Comparison of ENCODE assay signal across 18 cellular contexts in the genomic region with DNA sequence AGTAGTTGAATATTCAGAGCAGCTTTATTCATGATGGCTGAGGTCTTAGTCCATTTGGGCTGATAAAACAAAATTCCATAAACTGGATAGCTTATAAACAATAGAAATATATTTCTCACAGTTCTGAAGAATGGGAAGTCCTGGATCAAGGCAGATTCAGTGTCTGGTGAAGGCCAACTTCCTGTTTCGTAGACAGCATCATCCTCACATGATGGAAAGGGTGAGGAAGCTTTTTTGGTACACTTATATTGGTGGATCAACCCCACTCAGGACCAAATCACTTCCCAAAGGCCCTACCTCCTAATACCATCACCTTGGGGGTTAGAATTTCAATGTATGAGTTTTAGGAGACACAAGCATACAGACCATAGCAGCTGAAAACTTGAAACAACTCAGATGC.
"Had no signal": no experiment of that assay in that cellular context is flagged by ENCODE, and none has a peak within 500 bp of the region (broad histone marks: within the 10 kb centered on the region; RNA-seq: fewer than 3 reads in every experiment).

No MANE protein-coding gene starts in this region.

- H3K4me1 Mint-ChIP-seq: activated B cell treated with CpG ODN at 0.5 μM for 24 hours; activated naive CD8-positive, alpha-beta T cell treated with anti-CD3 and anti-CD28 coated beads, Interleukin-2, amount 10 ng/mL, durations not matched to agents 7 days and 5 days; neural crest cell had no signal

- H3K9me3 Mint-ChIP-seq: T-helper 2 cell treated with Interferon-gamma antibody and Interleukin-4, amounts not matched to agents 5 μg/mL and 100 μg/mL, for 36 hours had no signal

- H3K27ac Mint-ChIP-seq: activated B cell treated with CpG ODN at 0.5 μM for 24 hours; activated naive CD4-positive, alpha-beta T cell treated with anti-CD3 and anti-CD28 coated beads for 36 hours; activated naive CD8-positive, alpha-beta T cell treated with anti-CD3 and anti-CD28 coated beads, Interleukin-2, amount 10 ng/mL, durations not matched to agents 7 days and 5 days; stimulated activated naive CD8-positive, alpha-beta T cell treated with anti-CD3 and anti-CD28 coated beads, Interleukin-15, Interleukin-2, amounts not matched to agents 100 ng/mL and 50 ng/mL, for 24 hours; T-helper 2 cell treated with Interferon-gamma antibody and Interleukin-4, amounts not matched to agents 5 μg/mL and 100 μg/mL, for 36 hours had no signal

- H3K27me3 Mint-ChIP-seq: activated B cell treated with CpG ODN at 0.5 μM for 24 hours; activated naive CD8-positive, alpha-beta T cell treated with anti-CD3 and anti-CD28 coated beads, Interleukin-2, amount 10 ng/mL, durations not matched to agents 7 days and 5 days; naive B cell; stimulated activated naive CD8-positive, alpha-beta T cell treated with anti-CD3 and anti-CD28 coated beads, Interleukin-15, Interleukin-2, amounts not matched to agents 100 ng/mL and 50 ng/mL, for 24 hours had no signal

- DNase-seq: activated B cell treated with CpG ODN at 0.5 μM for 24 hours; activated CD4-positive, alpha-beta T cell treated with anti-CD3 and anti-CD28 coated beads for 4 hours; activated effector memory CD4-positive, alpha-beta T cell treated with Interleukin-2 at 50 U/mL for 16 hours; activated naive CD8-positive, alpha-beta T cell treated with anti-CD3 and anti-CD28 coated beads, Interleukin-2, amount 10 ng/mL, durations not matched to agents 7 days and 5 days; cerebellar nuclear complex; heart right ventricle; islet precursor cell; left cardiac atrium; naive B cell; occipital lobe; right lobe of liver; substantia nigra; uterus had no signal

- H3K36me3 Mint-ChIP-seq: activated naive CD8-positive, alpha-beta T cell treated with anti-CD3 and anti-CD28 coated beads, Interleukin-2, amount 10 ng/mL, durations not matched to agents 7 days and 5 days; naive B cell had no signal

- H3K4me3 Mint-ChIP-seq: activated B cell treated with CpG ODN at 0.5 μM for 24 hours; activated naive CD4-positive, alpha-beta T cell treated with anti-CD3 and anti-CD28 coated beads for 36 hours; activated naive CD8-positive, alpha-beta T cell treated with anti-CD3 and anti-CD28 coated beads, Interleukin-2, amount 10 ng/mL, durations not matched to agents 7 days and 5 days; activated T-cell treated with anti-CD3 and anti-CD28 coated beads, Interleukin-2, amount 50 U/mL, for 72 hours; naive B cell; neural crest cell; stimulated activated naive CD8-positive, alpha-beta T cell treated with anti-CD3 and anti-CD28 coated beads, Interleukin-15, Interleukin-2, amounts not matched to agents 100 ng/mL and 50 ng/mL, for 24 hours; T-helper 2 cell treated with Interferon-gamma antibody and Interleukin-4, amounts not matched to agents 5 μg/mL and 100 μg/mL, for 36 hours had no signal

- ATAC-seq: heart right ventricle had no signal
